Comparison of ENCODE assay signal across 8 cellular contexts in genomic region chr1:146278346-146278745, GRCh38. TPM values are rescaled to one million over a fixed set of nuclear protein-coding genes. Genes with fewer than 3 reads are reported as not detected.
DNase-seq lines count a peak whose midpoint lies in the region; ATAC-seq and TF ChIP-seq lines count a peak whose summit lies in the region.
"Not testable (repeated sequence)": the region's sequence is repeated elsewhere in the genome, so short reads cannot be mapped to it uniquely, and the experiment has no call there.

No MANE protein-coding gene starts in this region.

- not testable (repeated sequence) for TF ChIP-seq POLR2A in right lobe of liver (IDR thresholded peaks at IDR 0.05)

- H3K27me3 ChIP-seq in right lobe of liver; aorta (ENCODE audit: control insufficient read depth in 1 of 2, insufficient read depth in 2 of 2, low read length in 1 of 2): not testable (repeated sequence)

- DNase-seq in activated CD4-positive, alpha-beta T cell treated with anti-CD3 and anti-CD28 coated beads for 36 hours; right lobe of liver; aorta: not testable (repeated sequence)

- H3K27ac Mint-ChIP-seq in activated CD4-positive, alpha-beta T cell treated with anti-CD3 and anti-CD28 coated beads for 36 hours, result not testable (repeated sequence)

- not testable (repeated sequence) for H3K4me3 ChIP-seq in right lobe of liver; aorta (ENCODE audit: low read length in 2 of 2)

- not testable (repeated sequence) for H3K4me1 Mint-ChIP-seq in activated CD4-positive, alpha-beta T cell treated with anti-CD3 and anti-CD28 coated beads for 36 hours

- intact Hi-C loops in activated CD4-positive, alpha-beta T cell treated with anti-CD3 and anti-CD28 coated beads for 36 hours (cut with DNase I, micrococcal nuclease); right lobe of liver (cut with DNase I); aorta (cut with DNase I): not testable (repeated sequence)

- TF ChIP-seq CTCF in right lobe of liver (IDR thresholded peaks at IDR 0.05), result not testable (repeated sequence)

- not testable (repeated sequence) for H3K4me1 ChIP-seq in right lobe of liver; aorta (ENCODE audit: control insufficient read depth in 1 of 2, insufficient read depth in 2 of 2, low read length in 2 of 2)

- not testable (repeated sequence) for H3K27ac ChIP-seq in right lobe of liver; aorta (ENCODE audit: low read depth in 1 of 2, low read length in 2 of 2)

- POLR2A ChIA-PET in activated CD4-positive, alpha-beta T cell treated with anti-CD3 and anti-CD28 coated beads for 36 hours (lab: Charles Lee), result not testable (repeated sequence)

- H3K27me3 Mint-ChIP-seq in activated CD4-positive, alpha-beta T cell treated with anti-CD3 and anti-CD28 coated beads for 36 hours, result not testable (repeated sequence)

- H3K9me3 ChIP-seq in right lobe of liver; aorta (ENCODE audit: control insufficient read depth, low read length): not testable (repeated sequence)

- not testable (repeated sequence) for H3K36me3 ChIP-seq in right lobe of liver; aorta (ENCODE audit: control insufficient read depth in 1 of 2, insufficient read depth in 2 of 2, low read length in 1 of 2)

- not testable (repeated sequence) for H3K36me3 Mint-ChIP-seq in activated CD4-positive, alpha-beta T cell treated with anti-CD3 and anti-CD28 coated beads for 36 hours (ENCODE audit: low read depth)

- not testable (repeated sequence) for H3K4me3 Mint-ChIP-seq in activated CD4-positive, alpha-beta T cell treated with anti-CD3 and anti-CD28 coated beads for 36 hours

- ATAC-seq in GM18861 (IDR thresholded peaks at IDR 0.05; ENCODE audit: unreplicated experiment), result peak; percentile 63
- peak; percentile 62 for ATAC-seq in GM19455 (IDR thresholded peaks at IDR 0.05; ENCODE audit: unreplicated experiment)
- ATAC-seq in GM21786 (IDR thresholded peaks at IDR 0.05; ENCODE audit: unreplicated experiment), result peak; percentile 64
- peak; percentile 66 for ATAC-seq in HG02981 (IDR thresholded peaks at IDR 0.05; ENCODE audit: unreplicated experiment)
- ATAC-seq in HG03354 (IDR thresholded peaks at IDR 0.05; ENCODE audit: poor library complexity, severe bottlenecking, unreplicated experiment), result peak; percentile 69
- peak; percentile 16 for ATAC-seq in activated CD4-positive, alpha-beta T cell treated with anti-CD3 and anti-CD28 coated beads for 36 hours
- ATAC-seq in right lobe of liver, result peak; percentile 85 to 92 (median 86)
- peak; percentile 46 for ATAC-seq in aorta (ENCODE audit: low FRiP score)

- H3K9me3 Mint-ChIP-seq in activated CD4-positive, alpha-beta T cell treated with anti-CD3 and anti-CD28 coated beads for 36 hours (ENCODE audit: low read depth), result not testable (repeated sequence)

- CTCF ChIA-PET in activated CD4-positive, alpha-beta T cell treated with anti-CD3 and anti-CD28 coated beads for 36 hours (lab: Charles Lee), result not testable (repeated sequence)

- WGBS in right lobe of liver (ENCODE audit: insufficient coverage, low coverage, low lambda C conversion rate, missing lambda C conversion rate), result no CpG with 5 or more reads among the region's 3 CpGs
- no CpG with 5 or more reads among the region's 3 CpGs for WGBS in aorta, 2 donors

RNA-seq across cellular contexts. Expression of gene NOTCH2NLA, which starts 49.5 kb away (rescaled TPM):
- 10 to 100 TPM; 19.2 to 20.2 TPM for total RNA-seq in activated CD4-positive, alpha-beta T cell treated with anti-CD3 and anti-CD28 coated beads for 36 hours
- total RNA-seq in right lobe of liver (10 to 100 TPM; 18.5 to 29.2 (median 23.1) TPM), aorta (100 to 1,000 TPM; 102 to 106 TPM)
- polyA plus RNA-seq in aorta, result 10 to 100 TPM; 15.9 to 22.4 TPM

Comparison
In these comparisons a context has a peak if more than half of its experiments do, and no peak if none do; other contexts are left out.
1. ATAC-seq: peak in every context shown above with its lines; median percentile 86 in right lobe of liver; 69 in HG03354; 66 in HG02981; 64 in GM21786; 63 in GM18861; 62 in GM19455; 46 in aorta; 16 in activated CD4-positive, alpha-beta T cell treated with anti-CD3 and anti-CD28 coated beads for 36 hours.